9 cellular contexts compared by ENCODE assay signal in genomic region chr19:15850385-15850784, GRCh38. TPM values are rescaled to one million over a fixed set of nuclear protein-coding genes. Genes with fewer than 3 reads are reported as not detected.
"Had no signal": no experiment of that assay in that cellular context is flagged by ENCODE, and none has a peak within 500 bp of the region (broad histone marks: within the 10 kb centered on the region; RNA-seq: fewer than 3 reads in every experiment).

No MANE protein-coding gene starts in this region.

- FAIRE-seq: G401.6, GM12878, GM12891, GM12892, GM18507, GM19239 had no signal

- DNase-seq: GDM1, GF-D8 had no signal

- ATAC-seq: GM12878 had no signal

- H3K4me3 ChIP-seq: GM12878 had no signal

RNA-seq across cellular contexts. Expression of gene OR10H1, which starts 34.9 kb away (rescaled TPM):
- total RNA-seq: G401, GM12878 had no signal
- polyA plus RNA-seq: GM12878 had no signal
